ENCODE assay signal across 8 cellular contexts in genomic region chrX:150363561-150364346, GRCh38. TPM values are rescaled to one million over a fixed set of nuclear protein-coding genes. Genes with fewer than 3 reads are reported as not detected.
DNase-seq lines count a peak whose midpoint lies in the region; ATAC-seq and TF ChIP-seq lines count a peak whose summit lies in the region.

No MANE protein-coding gene starts in this region.

- peak overlapping the region; percentile 6 to 81 for H3K18ac ChIP-seq in mesenchymal stem cell (ENCODE audit: low read depth in 1 of 2, low read length in 2 of 2)

- H2BK12ac ChIP-seq in mesenchymal stem cell (ENCODE audit: low read length in 2 of 2): no peak overlapping the region

- peaks cover 8% of the 10 kb centered on the region for H3K4me1 ChIP-seq in effector memory CD4-positive, alpha-beta T cell (ENCODE audit: control insufficient read depth, insufficient read depth, low read length, poor library complexity, severe bottlenecking)
- H3K4me1 ChIP-seq in mesenchymal stem cell (ENCODE audit: control insufficient read depth, insufficient read depth, low read depth, low read length): peaks cover 12% of the 10 kb centered on the region
- H3K4me1 ChIP-seq in thoracic aorta (ENCODE audit: control insufficient read depth in 1 of 2, low read depth in 2 of 2): peaks cover 4 to 6% of the 10 kb centered on the region in 2 donors

- H2AK5ac ChIP-seq in mesenchymal stem cell (ENCODE audit: low read length, severe bottlenecking): no peak overlapping the region

- H3K79me1 ChIP-seq in mesenchymal stem cell (replicated peaks; ENCODE audit: low read length, poor library complexity, severe bottlenecking): no peaks in the 10 kb centered on the region

- H3K27me3 ChIP-seq in effector memory CD4-positive, alpha-beta T cell (replicated peaks; ENCODE audit: control insufficient read depth, insufficient read depth, low read length, poor library complexity, severe bottlenecking): no peaks in the 10 kb centered on the region
- H3K27me3 ChIP-seq in mesenchymal stem cell (ENCODE audit: control insufficient read depth in 1 of 2, insufficient read depth in 1 of 2, low read length in 2 of 2): peaks cover 0 to 26% of the 10 kb centered on the region in 2 experiments
- no peaks in the 10 kb centered on the region for H3K27me3 ChIP-seq in thoracic aorta (replicated peaks; ENCODE audit: insufficient read depth)

- intact Hi-C loops in activated CD4-positive, alpha-beta T cell treated with anti-CD3 and anti-CD28 coated beads for 36 hours (cut with DNase I, micrococcal nuclease): loop anchor here (2.0 to 10.0 kb wide), 11 partner anchors 119 to 1031 kb away; partner anchors contain the start of genes MTMR1 (in 2 of the 2), IDS (in 1 of the 2), MTM1 (in 1 of the 2) and VMA21 (in 1 of the 2)

- TF ChIP-seq CTCF in thoracic aorta (IDR thresholded peaks at IDR 0.05): no peak

- H3K9me3 ChIP-seq in effector memory CD4-positive, alpha-beta T cell (ENCODE audit: control insufficient read depth, low read length): no peaks in the 10 kb centered on the region
- no peaks in the 10 kb centered on the region for H3K9me3 ChIP-seq in mesenchymal stem cell (ENCODE audit: control insufficient read depth, low read length)
- no peaks in the 10 kb centered on the region for H3K9me3 ChIP-seq in thoracic aorta

- H3K9ac ChIP-seq in mesenchymal stem cell (ENCODE audit: low read length): peak overlapping the region; percentile 77

- no peak overlapping the region for H2BK15ac ChIP-seq in mesenchymal stem cell (ENCODE audit: low read depth, poor library complexity, severe bottlenecking)

- H3K4me2 ChIP-seq in mesenchymal stem cell (ENCODE audit: low read length, poor library complexity, severe bottlenecking): peak overlapping the region; percentile 87

- H3K27me3 Mint-ChIP-seq in activated CD4-positive, alpha-beta T cell treated with anti-CD3 and anti-CD28 coated beads for 36 hours: peaks cover 15% of the 10 kb centered on the region
- peaks cover 17 to 24% of the 10 kb centered on the region in 2 donors for H3K27me3 Mint-ChIP-seq in T-cell

- H2BK120ac ChIP-seq in mesenchymal stem cell (ENCODE audit: low read depth, low read length): no peak overlapping the region

- H4K91ac ChIP-seq in mesenchymal stem cell (ENCODE audit: low read length): peak overlapping the region; percentile 15

- no peaks in the 10 kb centered on the region for H3K36me3 ChIP-seq in effector memory CD4-positive, alpha-beta T cell (ENCODE audit: control insufficient read depth, insufficient read depth, low read length)
- H3K36me3 ChIP-seq in mesenchymal stem cell (ENCODE audit: control insufficient read depth in 1 of 2, insufficient read depth in 2 of 2, low read depth in 1 of 2, low read length in 2 of 2) (no peaks in the 10 kb centered on the region), thoracic aorta (no peaks in the 10 kb centered on the region)

- POLR2A ChIA-PET in activated CD4-positive, alpha-beta T cell treated with anti-CD3 and anti-CD28 coated beads for 36 hours (lab: Charles Lee): interaction anchor here (0.8 kb wide), 1 partner anchor 335 kb away, joined by 3 read pairs; no protein-coding TSS in a partner anchor
- POLR2A ChIA-PET in T-cell (lab: Charles Lee): no interaction called here

- H3K36me3 Mint-ChIP-seq in activated CD4-positive, alpha-beta T cell treated with anti-CD3 and anti-CD28 coated beads for 36 hours (ENCODE audit: low read depth): no peaks in the 10 kb centered on the region
- no peaks in the 10 kb centered on the region for H3K36me3 Mint-ChIP-seq in T-cell

- H3K9me3 Mint-ChIP-seq in activated CD4-positive, alpha-beta T cell treated with anti-CD3 and anti-CD28 coated beads for 36 hours (ENCODE audit: low read depth): no peaks in the 10 kb centered on the region
- no peaks in the 10 kb centered on the region for H3K9me3 Mint-ChIP-seq in T-cell

- H3K23ac ChIP-seq in mesenchymal stem cell (ENCODE audit: low read length in 2 of 2): no peak overlapping the region

- H4K8ac ChIP-seq in mesenchymal stem cell (ENCODE audit: low read length): no peak overlapping the region

- peaks cover 22% of the 10 kb centered on the region for H3K4me1 Mint-ChIP-seq in activated CD4-positive, alpha-beta T cell treated with anti-CD3 and anti-CD28 coated beads for 36 hours
- peaks cover 20 to 37% (median 30%) of the 10 kb centered on the region in 3 donors for H3K4me1 Mint-ChIP-seq in T-cell

- CTCF ChIA-PET in activated CD4-positive, alpha-beta T cell treated with anti-CD3 and anti-CD28 coated beads for 36 hours (lab: Charles Lee): interaction anchor here (1.3 to 2.8 kb wide), 3 partner anchors 122 to 424 kb away, joined by 3 to 6 read pairs (median 6); no protein-coding TSS in a partner anchor
- CTCF ChIA-PET in T-cell (lab: Charles Lee): interaction anchor here in 1 of 2 donors (0.8 kb wide), 1 partner anchor 424 kb away, joined by 3 read pairs; no protein-coding TSS in a partner anchor

- H2BK5ac ChIP-seq in mesenchymal stem cell (ENCODE audit: low read depth, low read length, poor library complexity, severe bottlenecking): no peak overlapping the region

- no peak overlapping the region for H3K4ac ChIP-seq in mesenchymal stem cell (ENCODE audit: low read depth in 1 of 2, low read length in 2 of 2)

- H3K27ac Mint-ChIP-seq in activated CD4-positive, alpha-beta T cell treated with anti-CD3 and anti-CD28 coated beads for 36 hours: no peak overlapping the region
- no peak overlapping the region for H3K27ac Mint-ChIP-seq in T-cell

- ATAC-seq in activated CD4-positive, alpha-beta T cell treated with anti-CD3 and anti-CD28 coated beads for 36 hours: no peak
- ATAC-seq in T-cell (replicated peaks in 1 of 4) (no peak), thoracic aorta (ENCODE audit: insufficient number of reproducible peaks, low FRiP score, low read depth) (no peak), HG02852 (IDR thresholded peaks at IDR 0.05; ENCODE audit: unreplicated experiment) (no peak)

- H2AFZ ChIP-seq in mesenchymal stem cell (ENCODE audit: low read depth, low read length): no peak overlapping the region

- DNase-seq in activated CD4-positive, alpha-beta T cell treated with anti-CD3 and anti-CD28 coated beads for 36 hours: peak; percentile 47
- no peak for DNase-seq in activated CD4-positive, alpha-beta T cell treated with anti-CD3 and anti-CD28 coated beads, Interleukin-2, amount 50 U/mL, for 1 hour
- DNase-seq in T-cell: peak in 4 of 34 experiments; percentile 1 to 16 (median 11)
- no peak for DNase-seq in effector memory CD4-positive, alpha-beta T cell
- DNase-seq in mesenchymal stem cell: peak; percentile 50
- DNase-seq in thoracic aorta (ENCODE audit: low spot score): no peak
- no peak for DNase-seq in DMS153 (lab: John Stamatoyannopoulos, UW)

- no peak overlapping the region for H3K27ac ChIP-seq in effector memory CD4-positive, alpha-beta T cell (ENCODE audit: insufficient read depth, low read length, poor library complexity, severe bottlenecking)
- peak overlapping the region; percentile 43 for H3K27ac ChIP-seq in mesenchymal stem cell (ENCODE audit: low read length, poor library complexity, severe bottlenecking)
- H3K27ac ChIP-seq in thoracic aorta: peak overlapping the region; percentile 74 to 85

- peak overlapping the region; percentile 61 for H3K4me3 ChIP-seq in effector memory CD4-positive, alpha-beta T cell (ENCODE audit: insufficient read depth, low read depth, low read length, poor library complexity, severe bottlenecking)
- H3K4me3 ChIP-seq in mesenchymal stem cell (ENCODE audit: insufficient read depth in 1 of 2, low read depth in 1 of 2, low read length in 2 of 2): peak overlapping the region; percentile 72 to 82
- H3K4me3 ChIP-seq in thoracic aorta: peak overlapping the region; percentile 84

- WGBS in mesenchymal stem cell: under 1% methylated on average over 48 of the region's 67 CpGs

- H3K4me3 Mint-ChIP-seq in activated CD4-positive, alpha-beta T cell treated with anti-CD3 and anti-CD28 coated beads for 36 hours: peak overlapping the region; percentile 66
- H3K4me3 Mint-ChIP-seq in T-cell: peak overlapping the region; percentile 70 to 81 (median 73)

- no peak overlapping the region for H3K14ac ChIP-seq in mesenchymal stem cell (ENCODE audit: low read length in 2 of 2)

RNA-seq across cellular contexts. Expression of gene MAMLD1, which starts 0.6 kb away (rescaled TPM):
- total RNA-seq in activated CD4-positive, alpha-beta T cell treated with anti-CD3 and anti-CD28 coated beads for 36 hours: 1 to 10 TPM; 1.5 to 1.6 TPM
- total RNA-seq in T-cell: 1 to 10 TPM in 4 of 5 donors, under 1 TPM in 1; 0.92 to 2.1 (median 1.6) TPM
- polyA plus RNA-seq in mesenchymal stem cell (2013, experiment 1 of 2): 3.4 TPM
- polyA plus RNA-seq in mesenchymal stem cell (2013, experiment 2 of 2): 3.3 TPM
- 1 to 10 TPM; 7.9 to 8.3 TPM for total RNA-seq in thoracic aorta

Comparison
In these comparisons a context has a peak if more than half of its experiments do, and no peak if none do; other contexts are left out.
1. DNase-seq: peak in activated CD4-positive, alpha-beta T cell treated with anti-CD3 and anti-CD28 coated beads for 36 hours (single experiment) and mesenchymal stem cell (single experiment); none in activated CD4-positive, alpha-beta T cell treated with anti-CD3 and anti-CD28 coated beads, Interleukin-2, amount 50 U/mL, for 1 hour (single experiment), effector memory CD4-positive, alpha-beta T cell (0 of 3), thoracic aorta (single experiment) and DMS153 (single experiment).
2. Peak in every context shown above with its lines, with median percentiles within 50 percentile points of each other: H3K4me3 ChIP-seq.